ENCODE assay signal across 9 cellular contexts in the genomic region with DNA sequence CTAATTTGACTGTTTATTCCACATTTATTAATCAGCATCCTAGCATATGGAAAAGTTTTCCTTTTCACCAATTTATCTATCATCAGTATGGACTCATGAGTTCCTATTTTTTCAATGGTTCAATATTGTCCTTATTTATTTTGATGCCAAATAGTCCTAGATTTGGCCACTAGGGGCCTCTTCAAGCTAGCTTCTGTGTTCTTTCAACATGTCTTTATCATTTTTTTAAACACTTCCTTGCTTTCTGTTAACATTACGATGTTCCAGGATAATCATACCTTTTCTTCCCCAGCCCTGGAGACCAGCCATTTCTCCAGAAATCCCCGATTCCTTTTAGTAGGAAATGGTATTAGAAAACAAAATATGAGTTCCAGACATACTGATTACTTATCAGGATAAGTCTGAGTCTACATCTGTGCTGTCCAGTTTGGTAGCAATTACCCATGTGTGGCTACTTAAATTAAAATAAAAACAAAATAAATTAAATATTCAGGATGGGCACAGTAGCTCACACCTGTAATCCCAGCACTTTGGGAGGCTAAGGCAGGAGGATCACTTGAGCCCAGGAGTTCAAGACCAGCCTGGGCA.
DNase-seq lines count a peak whose midpoint lies in the region; ATAC-seq and TF ChIP-seq lines count a peak whose summit lies in the region.
"Had no signal": no experiment of that assay in that cellular context is flagged by ENCODE, and none has a peak within 500 bp of the region (broad histone marks: within the 10 kb centered on the region; RNA-seq: fewer than 3 reads in every experiment).

No MANE protein-coding gene starts in this region.

- no peaks in the 10 kb centered on the region for H3K4me1 ChIP-seq in CD8-positive, alpha-beta T cell (ENCODE audit: insufficient read depth, low read length)
- H3K4me1 ChIP-seq in NT2/D1 (ENCODE audit: insufficient read depth, insufficient read length) (no peaks in the 10 kb centered on the region), psoas muscle (no peaks in the 10 kb centered on the region)
- H3K4me1 ChIP-seq: SJSA1 had no signal

- no peaks in the 10 kb centered on the region for H3K36me3 ChIP-seq in CD8-positive, alpha-beta T cell (ENCODE audit: insufficient read depth, low read length)
- H3K36me3 ChIP-seq in NT2/D1 (ENCODE audit: insufficient read depth, insufficient read length, low read length) (no peaks in the 10 kb centered on the region), psoas muscle (ENCODE audit: insufficient read depth in 1 of 2, low read depth in 1 of 2) (peaks cover 0 to 8% of the 10 kb centered on the region in 2 donors)
- H3K36me3 ChIP-seq: SJSA1 had no signal

- peaks cover 1% of the 10 kb centered on the region for H3K4me1 Mint-ChIP-seq in CD8-positive, alpha-beta T cell (ENCODE audit: low read depth)

- H3K9ac ChIP-seq in NT2/D1 (ENCODE audit: insufficient read length, low read depth), result no peak overlapping the region

- 51 to 89% (median 72%) methylated on average over 2 of the region's 2 CpGs for WGBS in psoas muscle, 3 donors

- no peak overlapping the region for H3K4me3 Mint-ChIP-seq in CD8-positive, alpha-beta T cell

- peaks cover 2% of the 10 kb centered on the region for H3K27me3 Mint-ChIP-seq in CD8-positive, alpha-beta T cell (ENCODE audit: low read depth)

- POLR2A ChIA-PET in CD8-positive, alpha-beta T cell (lab: Charles Lee), result no interaction called here

- ATAC-seq in CD8-positive, alpha-beta T cell, result no peak
- ATAC-seq in GM18907 (IDR thresholded peaks at IDR 0.05; ENCODE audit: unreplicated experiment) (peak; percentile 84), HG03103 (IDR thresholded peaks at IDR 0.05; ENCODE audit: low read depth, unreplicated experiment) (peak; percentile 69), psoas muscle (peak in 1 of 4 donors; percentile 37), sciatic nerve (no peak)

- no peaks in the 10 kb centered on the region for H3K9me3 ChIP-seq in CD8-positive, alpha-beta T cell (ENCODE audit: low read length)
- no peaks in the 10 kb centered on the region for H3K9me3 ChIP-seq in NT2/D1 (ENCODE audit: insufficient read depth, low read length)
- no peaks in the 10 kb centered on the region for H3K9me3 ChIP-seq in psoas muscle
- H3K9me3 ChIP-seq: SJSA1 had no signal

- H3K36me3 Mint-ChIP-seq in CD8-positive, alpha-beta T cell, result peaks cover 5% of the 10 kb centered on the region

- no peaks in the 10 kb centered on the region for H3K9me3 Mint-ChIP-seq in CD8-positive, alpha-beta T cell

- H3K4me3 ChIP-seq in CD8-positive, alpha-beta T cell (ENCODE audit: low read depth, low read length), result no peak overlapping the region
- H3K4me3 ChIP-seq in NT2/D1 (ENCODE audit: insufficient read length, low read depth) (no peak overlapping the region), psoas muscle (no peak overlapping the region)
- H3K4me3 ChIP-seq: SJSA1 had no signal

- CTCF ChIA-PET in CD8-positive, alpha-beta T cell (lab: Charles Lee), result interaction anchor here (1.6 kb wide), 1 partner anchor 22 kb away, joined by 3 read pairs; no protein-coding TSS in a partner anchor

- H3K27ac Mint-ChIP-seq in CD8-positive, alpha-beta T cell, result no peak overlapping the region

- intact Hi-C loops in CD8-positive, alpha-beta T cell (cut with DNase I, micrococcal nuclease), result loop anchor here (1.0 to 5.0 kb wide), 2 partner anchors 122 to 124 kb away; no protein-coding TSS in a partner anchor
- intact Hi-C loops in psoas muscle (cut with DNase I) (loop anchor here (10.0 kb wide), 1 partner anchor 122 kb away; no protein-coding TSS in a partner anchor), sciatic nerve (cut with DNase I) (no loop called here)

- no peak for DNase-seq in CD8-positive, alpha-beta T cell
- DNase-seq in NT2/D1 (ENCODE audit: low read depth, low spot score) (peak; percentile 5), epidermal melanocyte (ENCODE audit: insufficient read length, low spot score) (peak; percentile 19), psoas muscle (no peak), sciatic nerve (ENCODE audit: low spot score) (no peak)
- DNase-seq in stimulated activated CD4-positive, alpha-beta T cell treated with anti-CD3 and anti-CD28 coated beads, Interleukin-2, amount 100 ng/mL, for 24 hours, result no peak

- peak; percentile 23 for TF ChIP-seq CTCF in CD8-positive, alpha-beta T cell (IDR thresholded peaks at IDR 0.05)
- TF ChIP-seq CTCF in psoas muscle (IDR thresholded peaks at IDR 0.05), result peak; percentile 39

- H3K27ac ChIP-seq in CD8-positive, alpha-beta T cell (ENCODE audit: low read depth, low read length), result no peak overlapping the region
- H3K27ac ChIP-seq in psoas muscle, result no peak overlapping the region
- H3K27ac ChIP-seq: SJSA1 had no signal

- no peaks in the 10 kb centered on the region for H3K27me3 ChIP-seq in CD8-positive, alpha-beta T cell (ENCODE audit: insufficient read depth, low read length)
- H3K27me3 ChIP-seq in NT2/D1 (ENCODE audit: insufficient read depth, insufficient read length), result no peaks in the 10 kb centered on the region
- no peaks in the 10 kb centered on the region for H3K27me3 ChIP-seq in psoas muscle (ENCODE audit: insufficient read depth in 3 of 3, low read length in 2 of 3)
- H3K27me3 ChIP-seq: SJSA1 had no signal

Comparison
In these comparisons a context has a peak if more than half of its experiments do, and no peak if none do; other contexts are left out.
1. ATAC-seq: peak in GM18907 (single experiment) and HG03103 (single experiment); none in CD8-positive, alpha-beta T cell (single experiment) and sciatic nerve (single experiment).
2. DNase-seq: peak in NT2/D1 (single experiment) and epidermal melanocyte (single experiment); none in CD8-positive, alpha-beta T cell (0 of 7), psoas muscle (0 of 2), sciatic nerve (single experiment) and stimulated activated CD4-positive, alpha-beta T cell treated with anti-CD3 and anti-CD28 coated beads, Interleukin-2, amount 100 ng/mL, for 24 hours (0 of 2).